9 cellular contexts compared by ENCODE assay signal in genomic region chr4:85842540-85842939, GRCh38.
DNase-seq lines count a peak whose midpoint lies in the region; ATAC-seq and TF ChIP-seq lines count a peak whose summit lies in the region.
"Had no signal": no experiment of that assay in that cellular context is flagged by ENCODE, and none has a peak within 500 bp of the region (broad histone marks: within the 10 kb centered on the region; RNA-seq: fewer than 3 reads in every experiment).

No MANE protein-coding gene starts in this region.

- TF ChIP-seq EP300 in gastroesophageal sphincter (IDR thresholded peaks at IDR 0.05) = no peak

- intact Hi-C loops in gastrocnemius medialis (cut with DNase I; ENCODE audit: low total_unique reads) = no loop called here
- intact Hi-C loops in activated T-helper 2 cell treated with anti-CD3 and anti-CD28 coated beads, Interferon-gamma antibody, Interleukin-2, Interleukin-4, amounts not matched to agents 10 μg/mL and 5 μg/mL and 100 μg/mL, durations not matched to agents 14 hours and 24 hours and 36 hours (cut with micrococcal nuclease) = no loop called here

- no peaks in the 10 kb centered on the region for H3K36me3 Mint-ChIP-seq in activated T-helper 2 cell treated with anti-CD3 and anti-CD28 coated beads, Interferon-gamma antibody, Interleukin-2, Interleukin-4, amounts not matched to agents 10 μg/mL and 5 μg/mL and 100 μg/mL, durations not matched to agents 14 hours and 24 hours and 36 hours (ENCODE audit: low read depth)

- H3K27me3 ChIP-seq in HL-60 (ENCODE audit: insufficient read depth, poor library complexity, severe bottlenecking) (no peaks in the 10 kb centered on the region), gastroesophageal sphincter (no peaks in the 10 kb centered on the region), gastrocnemius medialis (no peaks in the 10 kb centered on the region)

- ATAC-seq in gastroesophageal sphincter (peak; percentile 66), gastrocnemius medialis (peak; percentile 41 to 61), GM18861 (IDR thresholded peaks at IDR 0.05; ENCODE audit: unreplicated experiment) (no peak)

- TF ChIP-seq POLR2A in gastroesophageal sphincter (IDR thresholded peaks at IDR 0.05) (no peak), gastrocnemius medialis (IDR thresholded peaks at IDR 0.05) (no peak)

- H3K4me3 ChIP-seq in HL-60 (replicated peaks; ENCODE audit: insufficient read depth, low read length) (no peak overlapping the region), gastroesophageal sphincter (no peak overlapping the region), gastrocnemius medialis (peak overlapping the region in 3 of 4 donors; percentile 3 to 28 (median 16))

- WGBS in gastroesophageal sphincter (ENCODE audit: low coverage in 1 of 2), 2 donors = 29 to 36% methylated on average over 6 to 7 of the region's 7 CpGs

- DNase-seq in HL-60 (ENCODE audit: low read depth in 1 of 2, low spot score in 1 of 2) (peak; percentile 48 to 84), RPMI8226 (peak; percentile 22), gastrocnemius medialis (no peak), foreskin melanocyte (no peak), NCI-H82 treated with DMSO at 0.1 percent for 48 hours (lab: John Stamatoyannopoulos, UW; ENCODE audit: unreplicated experiment) (no peak)
- DNase-seq in activated T-helper 2 cell treated with anti-CD3 and anti-CD28 coated beads, Interferon-gamma antibody, Interleukin-2, Interleukin-4, amounts not matched to agents 10 μg/mL and 5 μg/mL and 100 μg/mL, durations not matched to agents 14 hours and 24 hours and 36 hours (ENCODE audit: low spot score) = no peak
- DNase-seq: NCI-H510A had no signal

- H3K4me1 ChIP-seq in gastroesophageal sphincter (peaks cover 0 to 42% (median 0%) of the 10 kb centered on the region in 3 donors), gastrocnemius medialis (peaks cover 0 to 3% of the 10 kb centered on the region in 2 donors)

- no peak overlapping the region for H3K4me3 Mint-ChIP-seq in activated T-helper 2 cell treated with anti-CD3 and anti-CD28 coated beads, Interferon-gamma antibody, Interleukin-2, Interleukin-4, amounts not matched to agents 10 μg/mL and 5 μg/mL and 100 μg/mL, durations not matched to agents 14 hours and 24 hours and 36 hours (ENCODE audit: low read depth)

- H3K36me3 ChIP-seq in gastroesophageal sphincter (no peaks in the 10 kb centered on the region), gastrocnemius medialis (no peaks in the 10 kb centered on the region)

- no peak for TF ChIP-seq CTCF in HL-60 (IDR thresholded peaks at IDR 0.05; ENCODE audit: insufficient read depth, low read length)
- TF ChIP-seq CTCF in gastroesophageal sphincter (IDR thresholded peaks at IDR 0.05) = no peak
- no peak for TF ChIP-seq CTCF in gastrocnemius medialis (IDR thresholded peaks at IDR 0.05 in 4 of 5, conservative IDR thresholded peaks at IDR 0.05 in 1 of 5)

- H3K9me3 Mint-ChIP-seq in activated T-helper 2 cell treated with anti-CD3 and anti-CD28 coated beads, Interferon-gamma antibody, Interleukin-2, Interleukin-4, amounts not matched to agents 10 μg/mL and 5 μg/mL and 100 μg/mL, durations not matched to agents 14 hours and 24 hours and 36 hours = no peaks in the 10 kb centered on the region

- no peaks in the 10 kb centered on the region for H3K27me3 Mint-ChIP-seq in activated T-helper 2 cell treated with anti-CD3 and anti-CD28 coated beads, Interferon-gamma antibody, Interleukin-2, Interleukin-4, amounts not matched to agents 10 μg/mL and 5 μg/mL and 100 μg/mL, durations not matched to agents 14 hours and 24 hours and 36 hours (ENCODE audit: low read depth)

- in situ Hi-C loops in gastrocnemius medialis (cut with MboI; ENCODE audit: low sequenced_read_pairs in 4 of 4) = no loop called here

- no peaks in the 10 kb centered on the region for H3K4me1 Mint-ChIP-seq in activated T-helper 2 cell treated with anti-CD3 and anti-CD28 coated beads, Interferon-gamma antibody, Interleukin-2, Interleukin-4, amounts not matched to agents 10 μg/mL and 5 μg/mL and 100 μg/mL, durations not matched to agents 14 hours and 24 hours and 36 hours (ENCODE audit: low read depth)

- no peak overlapping the region for H3K27ac Mint-ChIP-seq in activated T-helper 2 cell treated with anti-CD3 and anti-CD28 coated beads, Interferon-gamma antibody, Interleukin-2, Interleukin-4, amounts not matched to agents 10 μg/mL and 5 μg/mL and 100 μg/mL, durations not matched to agents 14 hours and 24 hours and 36 hours

- H3K9me3 ChIP-seq in gastroesophageal sphincter (no peaks in the 10 kb centered on the region), gastrocnemius medialis (no peaks in the 10 kb centered on the region)

- no peak overlapping the region for H3K27ac ChIP-seq in HL-60 (replicated peaks)
- H3K27ac ChIP-seq in gastroesophageal sphincter = peak overlapping the region in 3 of 4 donors; percentile 33 to 58 (median 47)
- peak overlapping the region in 3 of 4 donors; percentile 2 to 29 (median 15) for H3K27ac ChIP-seq in gastrocnemius medialis

Comparison
In these comparisons a context has a peak if more than half of its experiments do, and no peak if none do; other contexts are left out.
1. DNase-seq: peak in HL-60 (2 of 2) and RPMI8226 (single experiment); none in gastrocnemius medialis (0 of 2), foreskin melanocyte (single experiment), activated T-helper 2 cell treated with anti-CD3 and anti-CD28 coated beads, Interferon-gamma antibody, Interleukin-2, Interleukin-4, amounts not matched to agents 10 μg/mL and 5 μg/mL and 100 μg/mL, durations not matched to agents 14 hours and 24 hours and 36 hours (single experiment) and NCI-H82 treated with DMSO at 0.1 percent for 48 hours (single experiment).
2. H3K4me3 ChIP-seq: peak in gastrocnemius medialis (3 of 4); none in HL-60 (single experiment) and gastroesophageal sphincter (0 of 2).